ENCODE assay signal across 8 cellular contexts in genomic region chr9:95316794-95317118, GRCh38. TPM values are rescaled to one million over a fixed set of nuclear protein-coding genes. Genes with fewer than 3 reads are reported as not detected.
DNase-seq lines count a peak whose midpoint lies in the region; ATAC-seq and TF ChIP-seq lines count a peak whose summit lies in the region.

No MANE protein-coding gene starts in this region.

- peak overlapping the region; percentile 84 to 85 for H3K4me3 Mint-ChIP-seq in H9
- H3K4me3 Mint-ChIP-seq in stimulated activated naive CD8-positive, alpha-beta T cell treated with anti-CD3 and anti-CD28 coated beads, Interleukin-15, amount 100 ng/mL, for 72 hours, result peak overlapping the region; percentile 78 to 94

- no peak overlapping the region for H3K4ac ChIP-seq in H9 (ENCODE audit: low read depth, low read length)

- DNase-seq in H9 (peak; percentile 94), Karpas-422 (peak; percentile 74), RPMI7951 (ENCODE audit: low read depth) (peak; percentile 83), choroid plexus epithelial cell (ENCODE audit: low read depth) (peak; percentile 37), kidney glomerular epithelial cell (lab: John Stamatoyannopoulos, UW) (peak; percentile 47)
- no peak for DNase-seq in stimulated activated naive CD8-positive, alpha-beta T cell treated with anti-CD3 and anti-CD28 coated beads, Interleukin-15, amount 100 ng/mL, for 72 hours

- no peak overlapping the region for H2BK120ac ChIP-seq in H9 (ENCODE audit: low read depth, low read length, poor library complexity, severe bottlenecking)

- H4K20me1 ChIP-seq in H9 (ENCODE audit: control insufficient read depth, insufficient read depth, insufficient read length) (no peaks in the 10 kb centered on the region), Karpas-422 (ENCODE audit: insufficient read depth, low read depth, low read length) (peaks cover 14% of the 10 kb centered on the region)

- no peak overlapping the region for H2BK12ac ChIP-seq in H9 (ENCODE audit: insufficient read length, low read depth, low read length)

- no peaks in the 10 kb centered on the region for H3K9me2 ChIP-seq in Karpas-422 (replicated peaks; ENCODE audit: insufficient read depth, low read length)

- H3K36me3 ChIP-seq in ES-I3 (ENCODE audit: insufficient read depth, low read length), result no peaks in the 10 kb centered on the region
- no peaks in the 10 kb centered on the region for H3K36me3 ChIP-seq in Karpas-422 (ENCODE audit: insufficient read depth, low read length)

- H3K4me1 ChIP-seq in ES-I3 (ENCODE audit: insufficient read depth, low read length), result peaks cover 9% of the 10 kb centered on the region; the same call in 1 of the 2 replicates
- no peaks in the 10 kb centered on the region; the same call in 1 of the 2 replicates for H3K4me1 ChIP-seq in H9 (ENCODE audit: insufficient read depth, low read length)
- peaks cover 16% of the 10 kb centered on the region for H3K4me1 ChIP-seq in Karpas-422 (ENCODE audit: low read length)

- H3K79me2 ChIP-seq in H9 (ENCODE audit: insufficient read depth, low read length) (no peaks in the 10 kb centered on the region), Karpas-422 (ENCODE audit: low read length) (no peaks in the 10 kb centered on the region)

- H3K14ac ChIP-seq in H9 (ENCODE audit: insufficient read depth, low read length), result peak overlapping the region; percentile 85; the same call in 1 of the 2 replicates

- peaks cover 7% of the 10 kb centered on the region for H3K23me2 ChIP-seq in H9 (ENCODE audit: insufficient read length, low read depth, low read length, poor library complexity, severe bottlenecking)

- H4K8ac ChIP-seq in H9 (replicated peaks; ENCODE audit: insufficient read length, low read depth, low read length), result no peak overlapping the region

- H3K9ac ChIP-seq in ES-I3 (ENCODE audit: low read depth, low read length), result peak overlapping the region; percentile 66
- H3K9ac ChIP-seq in H9 (ENCODE audit: extremely low read depth, insufficient read length, low read length), result peak overlapping the region; percentile 52
- peak overlapping the region; percentile 98 for H3K9ac ChIP-seq in Karpas-422 (ENCODE audit: low read length)

- peak overlapping the region; percentile 99 for H3K27ac ChIP-seq in 22Rv1
- no peak overlapping the region for H3K27ac ChIP-seq in H9 (ENCODE audit: insufficient read length, low read depth, low read length)
- no peak overlapping the region for H3K27ac ChIP-seq in Karpas-422 (ENCODE audit: low read length)

- no peaks in the 10 kb centered on the region; the same call in 1 of the 2 replicates for H3K27me3 Mint-ChIP-seq in H9 (ENCODE audit: low read depth)
- peaks cover 14% of the 10 kb centered on the region for H3K27me3 Mint-ChIP-seq in stimulated activated naive CD8-positive, alpha-beta T cell treated with anti-CD3 and anti-CD28 coated beads, Interleukin-15, amount 100 ng/mL, for 72 hours

- H2AK5ac ChIP-seq in H9 (ENCODE audit: insufficient read length, low read length), result no peak overlapping the region

- peak overlapping the region; percentile 75 for H2AFZ ChIP-seq in H9 (ENCODE audit: low read length)
- peak overlapping the region; percentile 57; the same call in 1 of the 2 replicates for H2AFZ ChIP-seq in Karpas-422 (ENCODE audit: low read length)

- no CpG with 5 or more reads among the region's 22 CpGs for WGBS in H9 (ENCODE audit: extremely low coverage, insufficient read length, low lambda C conversion rate)

- H3K27ac Mint-ChIP-seq in H9, result peak overlapping the region; percentile 87 to 96 (median 92); a peak in 6 of 7 replicates
- H3K27ac Mint-ChIP-seq in stimulated activated naive CD8-positive, alpha-beta T cell treated with anti-CD3 and anti-CD28 coated beads, Interleukin-15, amount 100 ng/mL, for 72 hours, result peak overlapping the region; percentile 23 to 98

- H2BK5ac ChIP-seq in H9 (ENCODE audit: insufficient read length, low read length), result no peak overlapping the region

- peak overlapping the region; percentile 98 for H3K4me3 ChIP-seq in Karpas-422 (ENCODE audit: low read length)
- H3K4me3 ChIP-seq in choroid plexus epithelial cell (ENCODE audit: low read depth, low read length), result peak overlapping the region; percentile 97

- ATAC-seq in stimulated activated naive CD8-positive, alpha-beta T cell treated with anti-CD3 and anti-CD28 coated beads, Interleukin-15, amount 100 ng/mL, for 72 hours, result peak; percentile 75

- TF ChIP-seq CTCF in 22Rv1 (IDR thresholded peaks at IDR 0.05) (no peak), H9 (conservative IDR thresholded peaks at IDR 0.05) (no peak), choroid plexus epithelial cell (conservative IDR thresholded peaks at IDR 0.05; ENCODE audit: low read depth, low read length) (peak; percentile 35)

- no peaks in the 10 kb centered on the region for H3K36me3 Mint-ChIP-seq in H9 (ENCODE audit: insufficient read depth in 1 of 3, low read depth in 3 of 3)

- no peak overlapping the region for H3K56ac ChIP-seq in H9 (ENCODE audit: insufficient read length, low read depth, low read length)

- no peak overlapping the region for H4K91ac ChIP-seq in H9 (ENCODE audit: insufficient read length, low read depth, low read length)

- no peaks in the 10 kb centered on the region for H3K79me1 ChIP-seq in H9 (ENCODE audit: insufficient read depth, low read depth, low read length, poor library complexity, severe bottlenecking)

- peak overlapping the region; percentile 91 for H3K18ac ChIP-seq in H9 (ENCODE audit: insufficient read length, low read depth, low read length)

- H3K4me1 Mint-ChIP-seq in H9, result peaks cover 21 to 31% of the 10 kb centered on the region in 2 experiments
- H3K4me1 Mint-ChIP-seq in stimulated activated naive CD8-positive, alpha-beta T cell treated with anti-CD3 and anti-CD28 coated beads, Interleukin-15, amount 100 ng/mL, for 72 hours, result peaks cover 35% of the 10 kb centered on the region

- H3T11ph ChIP-seq in H9 (ENCODE audit: low read length), result no peak overlapping the region

- no peaks in the 10 kb centered on the region for H3K27me3 ChIP-seq in H9 (ENCODE audit: insufficient read depth, low read length)
- H3K27me3 ChIP-seq in Karpas-422 (ENCODE audit: low read length), result no peaks in the 10 kb centered on the region

- no peak overlapping the region for H2BK20ac ChIP-seq in H9 (ENCODE audit: low read depth, low read length, poor library complexity, severe bottlenecking)

- no peaks in the 10 kb centered on the region for H3K9me3 ChIP-seq in ES-I3 (ENCODE audit: control insufficient read depth, insufficient read depth, low read length)
- no peaks in the 10 kb centered on the region for H3K9me3 ChIP-seq in H9 (ENCODE audit: control insufficient read depth, low read depth, low read length)
- H3K9me3 ChIP-seq in Karpas-422 (ENCODE audit: low read length), result no peaks in the 10 kb centered on the region

- no peak overlapping the region for H2BK15ac ChIP-seq in H9 (ENCODE audit: low read depth, low read length)

- no peak overlapping the region for H3K23ac ChIP-seq in H9 (ENCODE audit: insufficient read length, low read depth, low read length)

- H3K4me2 ChIP-seq in H9 (ENCODE audit: insufficient read depth, insufficient read length, low read length), result peak overlapping the region; percentile 47
- peak overlapping the region; percentile 99 for H3K4me2 ChIP-seq in Karpas-422 (ENCODE audit: low read depth, low read length, poor library complexity, severe bottlenecking)

- no peaks in the 10 kb centered on the region for H3K9me3 Mint-ChIP-seq in H9
- no peaks in the 10 kb centered on the region for H3K9me3 Mint-ChIP-seq in stimulated activated naive CD8-positive, alpha-beta T cell treated with anti-CD3 and anti-CD28 coated beads, Interleukin-15, amount 100 ng/mL, for 72 hours

- H4K5ac ChIP-seq in H9 (ENCODE audit: insufficient read length, low read depth, low read length), result no peak overlapping the region

RNA-seq across cellular contexts. Expression of gene FANCC, which starts 0.8 kb away (rescaled TPM):
- 11.6 and 14.6 TPM in 2 replicates for total RNA-seq in H9 (2021)
- total RNA-seq in Karpas-422 (2014; rRNA removed; shearing (Covaris generic); ENCODE audit: low replicate concordance), result 3.1 and 14.0 TPM in 2 replicates
- total RNA-seq in RPMI7951 (2014; rRNA removed; shearing (Covaris generic)), result 7.9 and 9.5 TPM in 2 replicates

Comparison
In these comparisons a context has a peak if more than half of its experiments do, and no peak if none do; other contexts are left out.
1. DNase-seq: peak in H9 (single experiment), Karpas-422 (single experiment), RPMI7951 (single experiment), choroid plexus epithelial cell (single experiment) and kidney glomerular epithelial cell (single experiment); none in stimulated activated naive CD8-positive, alpha-beta T cell treated with anti-CD3 and anti-CD28 coated beads, Interleukin-15, amount 100 ng/mL, for 72 hours (0 of 2).
2. Peak in every context shown above with its lines, with median percentiles within 50 percentile points of each other: H3K9ac ChIP-seq.